ENCODE assay signal across 8 cellular contexts in the genomic region with DNA sequence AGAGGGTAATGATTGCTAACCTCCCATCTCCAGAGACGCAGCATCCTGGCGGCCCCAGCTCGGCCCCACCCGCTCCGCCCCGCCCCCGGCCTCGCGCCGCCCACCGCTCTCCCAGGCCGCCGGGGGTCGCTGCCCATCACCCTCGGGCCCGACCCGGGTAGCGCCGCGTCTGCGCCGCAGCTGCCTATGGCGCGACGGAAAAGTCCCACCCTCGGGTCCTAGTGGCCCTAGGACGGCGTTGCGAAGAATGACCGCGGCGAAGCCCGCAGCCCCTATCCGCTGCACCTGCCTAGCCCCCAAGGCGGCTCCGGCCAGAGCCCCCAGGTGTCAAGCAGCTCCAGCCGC. TPM values are rescaled to one million over a fixed set of nuclear protein-coding genes. Genes with fewer than 3 reads are reported as not detected.
DNase-seq lines count a peak whose midpoint lies in the region; ATAC-seq and TF ChIP-seq lines count a peak whose summit lies in the region.

No MANE protein-coding gene starts in this region.

- TF ChIP-seq POLR2A in GM15510 (IDR thresholded peaks at IDR 0.05; ENCODE audit: borderline replicate concordance, extremely low read depth, insufficient read length) = peak; percentile 54

- H3K36me3 Mint-ChIP-seq in activated CD4-positive, alpha-beta T cell treated with anti-CD3 and anti-CD28 coated beads, Interleukin-2, amount 10 ng/mL, durations not matched to agents 24 days and 14 days (ENCODE audit: low read depth) = peaks cover 58% of the 10 kb centered on the region

- peak overlapping the region; percentile 97 for H3K4me3 Mint-ChIP-seq in activated CD4-positive, alpha-beta T cell treated with anti-CD3 and anti-CD28 coated beads, Interleukin-2, amount 10 ng/mL, durations not matched to agents 24 days and 14 days

- H3K9me3 Mint-ChIP-seq in activated CD4-positive, alpha-beta T cell treated with anti-CD3 and anti-CD28 coated beads, Interleukin-2, amount 10 ng/mL, durations not matched to agents 24 days and 14 days = no peaks in the 10 kb centered on the region

- H3K4me1 ChIP-seq in lower lobe of right lung = peaks cover 51% of the 10 kb centered on the region

- peak overlapping the region; percentile 98 for H3K27ac Mint-ChIP-seq in activated CD4-positive, alpha-beta T cell treated with anti-CD3 and anti-CD28 coated beads, Interleukin-2, amount 10 ng/mL, durations not matched to agents 24 days and 14 days

- peak; percentile 29 for TF ChIP-seq CTCF in lower lobe of right lung (IDR thresholded peaks at IDR 0.05)

- peaks cover 49% of the 10 kb centered on the region for H3K36me3 ChIP-seq in lower lobe of right lung

- no peaks in the 10 kb centered on the region for H3K27me3 Mint-ChIP-seq in activated CD4-positive, alpha-beta T cell treated with anti-CD3 and anti-CD28 coated beads, Interleukin-2, amount 10 ng/mL, durations not matched to agents 24 days and 14 days

- peak overlapping the region; percentile 96 for H3K27ac ChIP-seq in lower lobe of right lung

- ATAC-seq in HG02870 (IDR thresholded peaks at IDR 0.05; ENCODE audit: unreplicated experiment) = peak; percentile 50
- peak; percentile 83 to 86 for ATAC-seq in lower lobe of right lung

- H3K27me3 ChIP-seq in lower lobe of right lung (ENCODE audit: low read depth) = no peaks in the 10 kb centered on the region

- no peaks in the 10 kb centered on the region for H3K9me3 ChIP-seq in lower lobe of right lung

- peaks cover 46% of the 10 kb centered on the region for H3K4me1 Mint-ChIP-seq in activated CD4-positive, alpha-beta T cell treated with anti-CD3 and anti-CD28 coated beads, Interleukin-2, amount 10 ng/mL, durations not matched to agents 24 days and 14 days

- H3K4me3 ChIP-seq in lower lobe of right lung = peak overlapping the region; percentile 91

- DNase-seq in 8988T (peak; percentile 75), NCI-H2029 treated with DMSO at 0.1 percent for 48 hours (lab: John Stamatoyannopoulos, UW) (peak; percentile 19), dermis microvascular lymphatic vessel endothelial cell (ENCODE audit: low read depth in 2 of 2) (peak; percentile 32 to 77), lower lobe of right lung (no peak)
- peak; percentile 92 for DNase-seq in activated CD4-positive, alpha-beta T cell treated with anti-CD3 and anti-CD28 coated beads, Interleukin-2, amount 10 ng/mL, durations not matched to agents 24 days and 14 days
- DNase-seq in stimulated activated CD8-positive, alpha-beta memory T cell treated with anti-CD3 and anti-CD28 coated beads, Interleukin-15, amount 100 ng/mL, for 4 hours (ENCODE audit: low read depth in 2 of 2) = peak; percentile 13 to 50

- intact Hi-C loops in activated CD4-positive, alpha-beta T cell treated with anti-CD3 and anti-CD28 coated beads, Interleukin-2, amount 10 ng/mL, durations not matched to agents 24 days and 14 days (cut with micrococcal nuclease) = loop anchor here (1.0 to 5.0 kb wide), 3 partner anchors 67 to 1243 kb away; a partner anchor contains a TSS
- intact Hi-C loops in lower lobe of right lung (cut with DNase I) = no loop called here

RNA-seq across cellular contexts. Expression of a gene that starts 0.5 kb away (rescaled TPM):
- total RNA-seq in activated CD4-positive, alpha-beta T cell treated with anti-CD3 and anti-CD28 coated beads, Interleukin-2, amount 10 ng/mL, durations not matched to agents 24 days and 14 days = 140 and 143 TPM in 2 replicates
- total RNA-seq in dermis microvascular lymphatic vessel endothelial cell = 9.9 and 15.7 TPM in 2 replicates
- total RNA-seq in lower lobe of right lung = 69.8 TPM

RNA-seq across cellular contexts. Expression of a gene that starts 0.6 kb away (rescaled TPM):
- 46.0 and 46.1 TPM in 2 replicates for total RNA-seq in activated CD4-positive, alpha-beta T cell treated with anti-CD3 and anti-CD28 coated beads, Interleukin-2, amount 10 ng/mL, durations not matched to agents 24 days and 14 days
- total RNA-seq in dermis microvascular lymphatic vessel endothelial cell (39.1 and 50.7 TPM in 2 replicates), lower lobe of right lung (35.2 TPM)

RNA-seq across cellular contexts. Expression of a gene that starts 36.9 kb away (rescaled TPM):
- total RNA-seq in activated CD4-positive, alpha-beta T cell treated with anti-CD3 and anti-CD28 coated beads, Interleukin-2, amount 10 ng/mL, durations not matched to agents 24 days and 14 days = 17.0 and 18.3 TPM in 2 replicates
- total RNA-seq in dermis microvascular lymphatic vessel endothelial cell (6.2 and 12.4 TPM in 2 replicates), lower lobe of right lung (11.9 TPM)
